In genomic region chrX:39440734-39441305, GRCh38 we compare ENCODE assay signal across 12 cellular contexts.
DNase-seq lines count a peak whose midpoint lies in the region; ATAC-seq and TF ChIP-seq lines count a peak whose summit lies in the region.
"Had no signal": no experiment of that assay in that cellular context is flagged by ENCODE, and none has a peak within 500 bp of the region (broad histone marks: within the 10 kb centered on the region; RNA-seq: fewer than 3 reads in every experiment).

No MANE protein-coding gene starts in this region.

- CTCF ChIA-PET in RWPE1 (lab: Yijun Ruan, JAX) = no interaction called here

- ATAC-seq in GM18517 (IDR thresholded peaks at IDR 0.05; ENCODE audit: unreplicated experiment) = peak; percentile 23
- peak; percentile 21 for ATAC-seq in GM21423 (IDR thresholded peaks at IDR 0.05; ENCODE audit: unreplicated experiment)
- peak; percentile 30 for ATAC-seq in HG03520 (IDR thresholded peaks at IDR 0.05; ENCODE audit: unreplicated experiment)
- no peak for ATAC-seq in HG03025 (IDR thresholded peaks at IDR 0.05; ENCODE audit: low FRiP score, unreplicated experiment)
- ATAC-seq: body of pancreas had no signal

- TF ChIP-seq EP300 in suprapubic skin (IDR thresholded peaks at IDR 0.05) = no peak

- H3K4me1 ChIP-seq in suprapubic skin = no peaks in the 10 kb centered on the region
- H3K4me1 ChIP-seq: body of pancreas had no signal

- no peak for TF ChIP-seq POLR2A in suprapubic skin (IDR thresholded peaks at IDR 0.05)

- POLR2A ChIA-PET in RWPE1 (lab: Yijun Ruan, JAX; ENCODE audit: low non-redundant PET) = no interaction called here

- H3K27ac ChIP-seq in suprapubic skin (no peak overlapping the region), RWPE1 (no peak overlapping the region)
- H3K27ac ChIP-seq: body of pancreas had no signal

- H3K4me3 ChIP-seq in epithelial cell of proximal tubule (ENCODE audit: low read depth, low read length) = no peak overlapping the region
- H3K4me3 ChIP-seq in suprapubic skin = no peak overlapping the region
- H3K4me3 ChIP-seq: body of pancreas, HAP-1, skin epidermis had no signal

- H3K27me3 ChIP-seq in suprapubic skin = no peaks in the 10 kb centered on the region
- H3K27me3 ChIP-seq: body of pancreas had no signal

- no peaks in the 10 kb centered on the region for H3K9me3 ChIP-seq in suprapubic skin
- H3K9me3 ChIP-seq: body of pancreas, HAP-1 had no signal

- DNase-seq in epithelial cell of proximal tubule (ENCODE audit: low read depth) (no peak), suprapubic skin (ENCODE audit: low spot score in 2 of 2) (no peak), RWPE1 (ENCODE audit: low spot score) (no peak)
- no peak for DNase-seq in NK-92 treated with Interleukin-12 subunit alpha and Interleukin-12 subunit beta, amount 100 ng/mL, for 24 hours (lab: John Stamatoyannopoulos, UW)
- DNase-seq: body of pancreas, NCI-H774 had no signal

- peak; percentile 5 for TF ChIP-seq CTCF in epithelial cell of proximal tubule (conservative IDR thresholded peaks at IDR 0.05; ENCODE audit: low read depth, low read length)
- TF ChIP-seq CTCF in suprapubic skin (IDR thresholded peaks at IDR 0.05) = no peak
- TF ChIP-seq CTCF in RWPE1 (conservative IDR thresholded peaks at IDR 0.05; ENCODE audit: low read depth) = no peak

- no peaks in the 10 kb centered on the region for H3K36me3 ChIP-seq in suprapubic skin
- H3K36me3 ChIP-seq: HAP-1 had no signal
